In genomic region chr1:167431261-167431908, GRCh38 we compare ENCODE assay signal across 11 cellular contexts.
DNase-seq lines count a peak whose midpoint lies in the region; TF ChIP-seq lines count a peak whose summit lies in the region.
"Had no signal": no experiment of that assay in that cellular context is flagged by ENCODE, and none has a peak within 500 bp of the region (broad histone marks: within the 10 kb centered on the region; RNA-seq: fewer than 3 reads in every experiment).

No MANE protein-coding gene starts in this region.

- DNase-seq in activated T-cell treated with anti-CD3 and anti-CD28 coated beads, Interleukin-2, amount 50 U/mL, for 24 hours = no peak
- DNase-seq in activated T-cell treated with anti-CD3 and anti-CD28 coated beads for 4 hours (no peak), neuronal stem cell (ENCODE audit: low spot score) (no peak), ascending aorta (ENCODE audit: low spot score in 2 of 2) (no peak), colonic mucosa (no peak)
- DNase-seq in activated T-helper 2 cell treated with anti-CD3 and anti-CD28 coated beads, Interferon-gamma antibody, Interleukin-2, Interleukin-4, amounts not matched to agents 10 μg/mL and 5 μg/mL and 100 μg/mL, durations not matched to agents 14 hours and 24 hours and 36 hours (ENCODE audit: low spot score) = no peak
- DNase-seq in stimulated activated CD4-positive, alpha-beta T cell treated with anti-CD3 and anti-CD28 coated beads, Interleukin-2, amount 100 ng/mL, for 24 hours = no peak
- DNase-seq: HCEC 1CT, NCI-H2029, SIG-M5 had no signal

- H3K36me3 Mint-ChIP-seq in activated T-cell treated with anti-CD3 and anti-CD28 coated beads, Interleukin-2, amount 50 U/mL, for 24 hours (ENCODE audit: low read depth) = peaks cover 78% of the 10 kb centered on the region
- H3K36me3 Mint-ChIP-seq in activated T-helper 2 cell treated with anti-CD3 and anti-CD28 coated beads, Interferon-gamma antibody, Interleukin-2, Interleukin-4, amounts not matched to agents 10 μg/mL and 5 μg/mL and 100 μg/mL, durations not matched to agents 14 hours and 24 hours and 36 hours (ENCODE audit: low read depth) = peaks cover 54% of the 10 kb centered on the region

- no peaks in the 10 kb centered on the region for H3K4me1 ChIP-seq in HEK293 (ENCODE audit: control insufficient read depth, insufficient read depth, low read length)
- peaks cover 15 to 16% of the 10 kb centered on the region in 2 donors for H3K4me1 ChIP-seq in neuronal stem cell (ENCODE audit: control insufficient read depth in 2 of 2, insufficient read depth in 1 of 2, low read depth in 1 of 2, low read length in 2 of 2)
- no peaks in the 10 kb centered on the region for H3K4me1 ChIP-seq in ascending aorta
- no peaks in the 10 kb centered on the region for H3K4me1 ChIP-seq in colonic mucosa

- no peak overlapping the region for H3K14ac ChIP-seq in neuronal stem cell (ENCODE audit: low read length)

- WGBS in neuronal stem cell (ENCODE audit: extremely low coverage in 2 of 2, insufficient read length in 2 of 2, insufficient replicate concordance in 1 of 2), 2 donors = no CpG with 5 or more reads among the region's 14 CpGs

- peaks cover 54% of the 10 kb centered on the region for H3K4me1 Mint-ChIP-seq in activated T-cell treated with anti-CD3 and anti-CD28 coated beads, Interleukin-2, amount 50 U/mL, for 24 hours (ENCODE audit: low read depth)
- peaks cover 12% of the 10 kb centered on the region for H3K4me1 Mint-ChIP-seq in activated T-helper 2 cell treated with anti-CD3 and anti-CD28 coated beads, Interferon-gamma antibody, Interleukin-2, Interleukin-4, amounts not matched to agents 10 μg/mL and 5 μg/mL and 100 μg/mL, durations not matched to agents 14 hours and 24 hours and 36 hours (ENCODE audit: low read depth)

- no peak overlapping the region for H2BK5ac ChIP-seq in neuronal stem cell (ENCODE audit: low read length)

- H3K9ac ChIP-seq in neuronal stem cell (ENCODE audit: low read depth, low read length, poor library complexity) = no peak overlapping the region
- H3K9ac ChIP-seq in colonic mucosa (ENCODE audit: low read depth in 2 of 2, low read length in 2 of 2) = no peak overlapping the region

- H3K4me3 ChIP-seq in HEK293 (ENCODE audit: low read depth, low read length) = no peak overlapping the region
- no peak overlapping the region for H3K4me3 ChIP-seq in neuronal stem cell (ENCODE audit: low read length in 2 of 2)
- no peak overlapping the region for H3K4me3 ChIP-seq in ascending aorta
- no peak overlapping the region for H3K4me3 ChIP-seq in colonic mucosa

- H3K18ac ChIP-seq in neuronal stem cell (ENCODE audit: low read length) = no peak overlapping the region

- no peak overlapping the region for H2BK12ac ChIP-seq in neuronal stem cell (ENCODE audit: low read length)

- POLR2A ChIA-PET in HEK293 (lab: Yijun Ruan, JAX) = interaction anchor here (0.6 kb wide), 1 partner anchor 183 kb away, joined by 5 read pairs; no protein-coding TSS in a partner anchor

- no peak overlapping the region for H2BK15ac ChIP-seq in neuronal stem cell (ENCODE audit: low read length)

- peak overlapping the region; percentile 83 for H2AK5ac ChIP-seq in neuronal stem cell (ENCODE audit: low read depth, low read length)

- H3K9me3 Mint-ChIP-seq in activated T-cell treated with anti-CD3 and anti-CD28 coated beads, Interleukin-2, amount 50 U/mL, for 24 hours = no peaks in the 10 kb centered on the region
- no peaks in the 10 kb centered on the region for H3K9me3 Mint-ChIP-seq in activated T-helper 2 cell treated with anti-CD3 and anti-CD28 coated beads, Interferon-gamma antibody, Interleukin-2, Interleukin-4, amounts not matched to agents 10 μg/mL and 5 μg/mL and 100 μg/mL, durations not matched to agents 14 hours and 24 hours and 36 hours

- H3K27ac Mint-ChIP-seq in activated T-cell treated with anti-CD3 and anti-CD28 coated beads, Interleukin-2, amount 50 U/mL, for 24 hours = peak overlapping the region; percentile 90
- H3K27ac Mint-ChIP-seq in activated T-helper 2 cell treated with anti-CD3 and anti-CD28 coated beads, Interferon-gamma antibody, Interleukin-2, Interleukin-4, amounts not matched to agents 10 μg/mL and 5 μg/mL and 100 μg/mL, durations not matched to agents 14 hours and 24 hours and 36 hours = peak overlapping the region; percentile 65

- H3K4me2 ChIP-seq in neuronal stem cell (ENCODE audit: insufficient read depth, low read length, poor library complexity, severe bottlenecking) = no peak overlapping the region

- no peak for TF ChIP-seq CTCF in HEK293 (tag by site-specific recombination; IDR thresholded peaks at IDR 0.05)
- no peak for TF ChIP-seq CTCF in ascending aorta (IDR thresholded peaks at IDR 0.05)
- no peak for TF ChIP-seq CTCF in colonic mucosa (IDR thresholded peaks at IDR 0.05)

- no peaks in the 10 kb centered on the region for H3K36me3 ChIP-seq in HEK293 (ENCODE audit: control insufficient read depth in 2 of 2, insufficient read depth in 1 of 2, low read length in 2 of 2)
- H3K36me3 ChIP-seq in neuronal stem cell (replicated peaks in 1 of 2; ENCODE audit: control insufficient read depth in 2 of 2, insufficient read depth in 2 of 2, low read length in 2 of 2) = no peaks in the 10 kb centered on the region
- no peaks in the 10 kb centered on the region for H3K36me3 ChIP-seq in ascending aorta
- H3K36me3 ChIP-seq in colonic mucosa = no peaks in the 10 kb centered on the region

- no peak overlapping the region for H3K4ac ChIP-seq in neuronal stem cell (ENCODE audit: low read length)

- no peak overlapping the region for H3K4me3 Mint-ChIP-seq in activated T-cell treated with anti-CD3 and anti-CD28 coated beads, Interleukin-2, amount 50 U/mL, for 24 hours
- H3K4me3 Mint-ChIP-seq in activated T-helper 2 cell treated with anti-CD3 and anti-CD28 coated beads, Interferon-gamma antibody, Interleukin-2, Interleukin-4, amounts not matched to agents 10 μg/mL and 5 μg/mL and 100 μg/mL, durations not matched to agents 14 hours and 24 hours and 36 hours (ENCODE audit: low read depth) = no peak overlapping the region

- H4K91ac ChIP-seq in neuronal stem cell (ENCODE audit: low read depth, low read length, poor library complexity) = no peak overlapping the region

- H3K27me3 Mint-ChIP-seq in activated T-cell treated with anti-CD3 and anti-CD28 coated beads, Interleukin-2, amount 50 U/mL, for 24 hours = no peaks in the 10 kb centered on the region
- no peaks in the 10 kb centered on the region for H3K27me3 Mint-ChIP-seq in activated T-helper 2 cell treated with anti-CD3 and anti-CD28 coated beads, Interferon-gamma antibody, Interleukin-2, Interleukin-4, amounts not matched to agents 10 μg/mL and 5 μg/mL and 100 μg/mL, durations not matched to agents 14 hours and 24 hours and 36 hours (ENCODE audit: low read depth)

- CTCF ChIA-PET in HEK293 (lab: Yijun Ruan, JAX) = interaction anchor here (0.9 kb wide), 1 partner anchor 14 kb away, joined by 4 read pairs; no protein-coding TSS in a partner anchor

- H3K9me3 ChIP-seq in HEK293 (ENCODE audit: control insufficient read depth, insufficient read depth, low read depth, low read length) (no peaks in the 10 kb centered on the region), neuronal stem cell (replicated peaks in 1 of 2; ENCODE audit: control insufficient read depth in 2 of 2, insufficient read depth in 1 of 2, low read depth in 1 of 2, low read length in 2 of 2) (peaks cover 6 to 12% of the 10 kb centered on the region in 2 donors), ascending aorta (no peaks in the 10 kb centered on the region), colonic mucosa (no peaks in the 10 kb centered on the region)

- no peak overlapping the region for H2AFZ ChIP-seq in neuronal stem cell (ENCODE audit: low read length)

- intact Hi-C loops in activated T-helper 2 cell treated with anti-CD3 and anti-CD28 coated beads, Interferon-gamma antibody, Interleukin-2, Interleukin-4, amounts not matched to agents 10 μg/mL and 5 μg/mL and 100 μg/mL, durations not matched to agents 14 hours and 24 hours and 36 hours (cut with micrococcal nuclease) = no loop called here
- intact Hi-C loops in ascending aorta (cut with DNase I) = no loop called here
- intact Hi-C loops in colonic mucosa (cut with DNase I) = no loop called here

- H3K79me1 ChIP-seq in neuronal stem cell (ENCODE audit: low read depth, low read length) = no peaks in the 10 kb centered on the region

- H4K8ac ChIP-seq in neuronal stem cell (ENCODE audit: low read depth, low read length) = no peak overlapping the region

- no peak overlapping the region for H2BK120ac ChIP-seq in neuronal stem cell (ENCODE audit: low read depth, low read length)

- H3K27me3 ChIP-seq in neuronal stem cell (ENCODE audit: control insufficient read depth in 3 of 3, insufficient read depth in 3 of 3, low read depth in 1 of 3, low read length in 3 of 3) (no peaks in the 10 kb centered on the region), ascending aorta (no peaks in the 10 kb centered on the region), colonic mucosa (no peaks in the 10 kb centered on the region)

- H3K27ac ChIP-seq in HEK293 (ENCODE audit: extremely low read depth, low read depth, low read length) (no peak overlapping the region), neuronal stem cell (replicated peaks; ENCODE audit: low read length) (no peak overlapping the region), ascending aorta (no peak overlapping the region), colonic mucosa (no peak overlapping the region)

- no peak overlapping the region for H3K23ac ChIP-seq in neuronal stem cell (ENCODE audit: low read depth, low read length, poor library complexity)

TF ChIP-seq in HEK293, 187 proteins besides CTCF, POLR2A, EP300 and RAD21:
- TF ChIP-seq HOXC10 (CRISPR knock-in tag; IDR thresholded peaks at IDR 0.05) (no peak), SCRT2 (tag by site-specific recombination; IDR thresholded peaks at IDR 0.05) (0 out of 2 replicates have a peak, but pooled peaks have one; percentile 22)
- TF ChIP-seq, protein P1, sequence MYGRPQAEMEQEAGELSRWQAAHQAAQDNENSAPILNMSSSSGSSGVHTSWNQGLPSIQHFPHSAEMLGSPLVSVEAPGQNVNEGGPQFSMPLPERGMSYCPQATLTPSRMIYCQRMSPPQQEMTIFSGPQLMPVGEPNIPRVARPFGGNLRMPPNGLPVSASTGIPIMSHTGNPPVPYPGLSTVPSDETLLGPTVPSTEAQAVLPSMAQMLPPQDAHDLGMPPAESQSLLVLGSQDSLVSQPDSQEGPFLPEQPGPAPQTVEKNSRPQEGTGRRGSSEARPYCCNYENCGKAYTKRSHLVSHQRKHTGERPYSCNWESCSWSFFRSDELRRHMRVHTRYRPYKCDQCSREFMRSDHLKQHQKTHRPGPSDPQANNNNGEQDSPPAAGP (tag by site-specific recombination; IDR thresholded peaks at IDR 0.05) = no peak
